8 cellular contexts compared by ENCODE assay signal in genomic region chr3:41202834-41203345, GRCh38. TPM values are rescaled to one million over a fixed set of nuclear protein-coding genes. Genes with fewer than 3 reads are reported as not detected.
DNase-seq lines count a peak whose midpoint lies in the region; ATAC-seq and TF ChIP-seq lines count a peak whose summit lies in the region.

No MANE protein-coding gene starts in this region.

- H3K27ac ChIP-seq in brain microvascular endothelial cell (no peak overlapping the region), liver (ENCODE audit: low read depth in 1 of 2, low read length in 2 of 2) (no peak overlapping the region)

- H3K4me3 ChIP-seq in AG04449 (ENCODE audit: low read depth, low read length) = no peak overlapping the region
- peak overlapping the region; percentile 93 for H3K4me3 ChIP-seq in brain microvascular endothelial cell (ENCODE audit: low read depth, low read length)
- no peak overlapping the region for H3K4me3 ChIP-seq in liver (ENCODE audit: low read depth in 1 of 3, low read length in 3 of 3)

- peak; percentile 51 to 69 for TF ChIP-seq RAD21 in liver (IDR thresholded peaks at IDR 0.05)

- TF ChIP-seq CTCF in AG04449 (IDR thresholded peaks at IDR 0.05; ENCODE audit: insufficient read depth, low read length, missing control alignments) = peak; percentile 22
- peak; percentile 49 for TF ChIP-seq CTCF in brain microvascular endothelial cell (IDR thresholded peaks at IDR 0.05; ENCODE audit: low read depth, low read length, missing control alignments)
- peak; percentile 18 for TF ChIP-seq CTCF in liver (IDR thresholded peaks at IDR 0.05; ENCODE audit: low read depth, low read length, missing input control)

- no peaks in the 10 kb centered on the region for H3K9me3 ChIP-seq in liver (ENCODE audit: control insufficient read depth in 4 of 4, low read length in 3 of 4)

- in situ Hi-C loops in brain microvascular endothelial cell (cut with HindIII; ENCODE audit: low pct_ligation_motif_present, low sequenced_read_pairs) = no loop called here

- H3K9ac ChIP-seq in liver (ENCODE audit: low read depth in 1 of 2, low read length in 2 of 2) = no peak overlapping the region

- POLR2A ChIA-PET in AG04449 (lab: Yijun Ruan, JAX) = interaction anchor here (0.6 kb wide), 1 partner anchor 228 kb away, joined by 4 read pairs; no protein-coding TSS in a partner anchor

- DNase-seq in AG04449 (ENCODE audit: low read depth, low spot score) (peak; percentile 7), GDM1 (lab: John Stamatoyannopoulos, UW) (peak; percentile 25), NCI-H2029 (lab: John Stamatoyannopoulos, UW) (peak; percentile 24), brain microvascular endothelial cell (peak; percentile 66), NCI-H1092 (lab: John Stamatoyannopoulos, UW) (no peak)

- no peaks in the 10 kb centered on the region for H3K36me3 ChIP-seq in brain microvascular endothelial cell (replicated peaks)
- H3K36me3 ChIP-seq in liver (ENCODE audit: control insufficient read depth in 4 of 4, insufficient read depth in 3 of 4, low read depth in 1 of 4, low read length in 3 of 4) = no peaks in the 10 kb centered on the region

- H3K27me3 ChIP-seq in brain microvascular endothelial cell (replicated peaks) (no peaks in the 10 kb centered on the region), liver (ENCODE audit: control insufficient read depth in 4 of 4, insufficient read depth in 4 of 4, low read length in 3 of 4) (no peaks in the 10 kb centered on the region)

- no peak for ATAC-seq in HG02973 (IDR thresholded peaks at IDR 0.05; ENCODE audit: unreplicated experiment)
- ATAC-seq in HG02938 (IDR thresholded peaks at IDR 0.05; ENCODE audit: unreplicated experiment) = no peak

- CTCF ChIA-PET in AG04449 (lab: Yijun Ruan, JAX) = interaction anchor here (0.6 to 2.8 kb wide), 8 partner anchors 11 to 875 kb away, joined by 3 to 10 read pairs (median 4); no protein-coding TSS in a partner anchor

- H3K4me1 ChIP-seq in liver (ENCODE audit: control insufficient read depth in 4 of 4, insufficient read depth in 4 of 4, low read length in 3 of 4) = peaks cover 6 to 50% (median 34%) of the 10 kb centered on the region in 4 donors

TF ChIP-seq in liver, 16 proteins besides CTCF, POLR2A, EP300 and RAD21:
- no peak for TF ChIP-seq SP1 (IDR thresholded peaks at IDR 0.05)
- no peak for TF ChIP-seq HNF4A (conservative IDR thresholded peaks at IDR 0.05)
- peak in 1 of 2 donors; percentile 7 for TF ChIP-seq RXRA (IDR thresholded peaks at IDR 0.05)

RNA-seq across cellular contexts. Expression of gene CTNNB1, which starts 3.6 kb away (rescaled TPM):
- total RNA-seq in liver = 100 to 1,000 TPM; 212 to 265 TPM
- polyA plus RNA-seq in liver = 10 to 100 TPM; 63.3 to 89.1 TPM
